12 cellular contexts compared by ENCODE assay signal in the genomic region with DNA sequence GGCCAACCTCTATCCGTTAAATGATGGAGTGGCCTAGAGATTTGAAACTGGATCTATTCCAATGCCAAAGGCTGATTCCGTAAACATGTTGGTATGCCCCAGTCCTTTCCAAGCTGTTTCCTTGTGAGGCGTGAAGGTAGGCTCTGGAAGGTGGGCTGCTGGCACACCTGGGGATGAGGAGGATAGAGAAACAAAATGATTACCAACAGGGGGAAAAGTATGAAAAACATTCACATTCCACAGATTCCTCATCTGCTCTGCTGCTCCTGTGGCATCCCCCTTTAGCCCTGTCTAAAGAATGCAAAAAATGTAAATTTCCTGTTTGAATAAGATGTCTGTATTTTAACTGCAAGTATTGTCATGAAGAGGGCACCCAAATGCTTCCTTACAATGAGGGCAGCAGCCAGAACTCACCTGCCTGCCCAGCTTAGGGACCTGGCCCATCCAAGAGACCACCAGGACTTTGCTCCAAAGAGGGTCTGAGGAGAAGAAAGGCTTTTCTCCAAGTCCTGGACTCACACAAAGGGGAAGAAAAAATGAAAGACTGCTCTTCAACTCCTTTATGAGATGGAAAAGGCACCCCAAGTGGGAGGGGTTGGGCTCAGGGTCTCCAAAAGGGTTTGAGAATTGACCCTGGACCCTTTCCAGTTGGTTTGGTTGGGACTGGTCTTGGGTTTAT.
DNase-seq lines count a peak whose midpoint lies in the region; ATAC-seq, FAIRE-seq and TF ChIP-seq lines count a peak whose summit lies in the region.
"Had no signal": no experiment of that assay in that cellular context is flagged by ENCODE, and none has a peak within 500 bp of the region (broad histone marks: within the 10 kb centered on the region; RNA-seq: fewer than 3 reads in every experiment).

No MANE protein-coding gene starts in this region.

- 0 out of 2 replicates have a peak, but pooled peaks cover 2% of the 10 kb centered on the region for H3K23me2 ChIP-seq in H1 (ENCODE audit: low read depth, low read length)

- H2AFZ ChIP-seq in IMR-90 (replicated peaks; ENCODE audit: low read length, poor library complexity) (peak overlapping the region; percentile 84), H1 (ENCODE audit: low read length) (no peak overlapping the region)

- peak overlapping the region; percentile 98; the same call in 1 of the 2 replicates for H2BK12ac ChIP-seq in H1 (ENCODE audit: low read depth, low read length)

- peak overlapping the region; percentile 70 for H3K56ac ChIP-seq in IMR-90 (ENCODE audit: extremely low read depth, insufficient read depth, low read length)
- H3K56ac ChIP-seq in H1 (replicated peaks; ENCODE audit: insufficient read length, low read depth, low read length), result no peak overlapping the region
- H3K56ac ChIP-seq in mesendoderm (ENCODE audit: low read length), result no peak overlapping the region

- no peaks in the 10 kb centered on the region for H3K79me1 ChIP-seq in IMR-90 (ENCODE audit: low read depth in 1 of 2, low read length in 2 of 2)
- peaks cover 2% of the 10 kb centered on the region; the same call in 1 of the 2 replicates for H3K79me1 ChIP-seq in H1 (ENCODE audit: low read depth, low read length)
- H3K79me1 ChIP-seq in mesendoderm (ENCODE audit: low read length), result no peaks in the 10 kb centered on the region

- H3K4me1 ChIP-seq in IMR-90 (ENCODE audit: control insufficient read depth, insufficient read depth, low read length) (peaks cover 27% of the 10 kb centered on the region), H1 (replicated peaks in 1 of 4; ENCODE audit: control insufficient read depth in 3 of 4, insufficient read depth in 4 of 4, low read length in 3 of 4) (peaks cover 19 to 37% (median 35%) of the 10 kb centered on the region in 4 experiments), mesendoderm (ENCODE audit: control insufficient read depth, low read depth, low read length) (peaks cover 28% of the 10 kb centered on the region)

- peak overlapping the region; percentile 73 for H2BK5ac ChIP-seq in IMR-90 (ENCODE audit: low read depth, low read length, poor library complexity, severe bottlenecking)
- peak overlapping the region; percentile 91; the same call in 1 of the 2 replicates for H2BK5ac ChIP-seq in H1 (ENCODE audit: low read depth, low read length)
- H2BK5ac ChIP-seq in mesendoderm (ENCODE audit: low read length), result peak overlapping the region; percentile 68

- H2BK15ac ChIP-seq in IMR-90 (ENCODE audit: low read depth, low read length) (peak overlapping the region; percentile 96; the same call in 2 of the 3 replicates), H1 (ENCODE audit: low read length) (no peak overlapping the region), mesendoderm (replicated peaks; ENCODE audit: low read depth) (peak overlapping the region; percentile 23)

- in situ Hi-C loops in IMR-90 (cut with MboI; ENCODE audit: low sequenced_read_pairs) (no loop called here), GM13976 (cut with MboI; ENCODE audit: low sequenced_read_pairs, unreplicated experiment) (no loop called here)

- H4K8ac ChIP-seq in IMR-90 (ENCODE audit: low read depth in 2 of 2, low read length in 2 of 2), result peak overlapping the region; percentile 78 to 96
- H4K8ac ChIP-seq in H1 (ENCODE audit: extremely low read depth, insufficient read depth, low read length), result peak overlapping the region; percentile 82; the same call in 1 of the 2 replicates
- no peak overlapping the region for H4K8ac ChIP-seq in mesendoderm (ENCODE audit: low read depth, low read length)

- H3K27me3 ChIP-seq in IMR-90 (ENCODE audit: control insufficient read depth, insufficient read depth, low read length) (no peaks in the 10 kb centered on the region), H1 (replicated peaks in 1 of 4; ENCODE audit: control insufficient read depth in 3 of 4, extremely low read depth in 1 of 4, insufficient read depth in 3 of 4, low read length in 3 of 4) (no peaks in the 10 kb centered on the region), mesendoderm (ENCODE audit: insufficient read depth, low read length, poor library complexity) (no peaks in the 10 kb centered on the region)
- H3K27me3 ChIP-seq: MG63, right atrium auricular region had no signal

- peak overlapping the region; percentile 94 for H2AK9ac ChIP-seq in IMR-90 (replicated peaks; ENCODE audit: low read depth, low read length, poor library complexity)

- H3K4ac ChIP-seq in IMR-90 (ENCODE audit: low read depth, low read length) (peak overlapping the region; percentile 96), H1 (replicated peaks; ENCODE audit: insufficient read length, low read depth, low read length) (no peak overlapping the region), mesendoderm (ENCODE audit: low read depth, low read length) (peak overlapping the region; percentile 93)

- POLR2A ChIA-PET in IMR-90 (lab: Charles Lee; ENCODE audit: unreplicated experiment) (no interaction called here), H1 (lab: Charles Lee; ENCODE audit: partially characterized antibody) (interaction anchor here (0.6 to 2.7 kb wide), 23 partner anchors 10 to 662 kb away, joined by 3 to 108 read pairs (median 4); a partner anchor contains a TSS)

- H2BK20ac ChIP-seq in IMR-90 (ENCODE audit: low read depth, low read length) (peak overlapping the region; percentile 97), H1 (ENCODE audit: low read length) (peak overlapping the region; percentile 99; the same call in 1 of the 2 replicates)

- no peak for TF ChIP-seq CTCF in IMR-90 (conservative IDR thresholded peaks at IDR 0.05; ENCODE audit: low read depth, low read length)
- 0 out of 4 replicates have a peak, but pooled peaks of 1 of the 3 experiments have one; percentile 1 for TF ChIP-seq CTCF in H1 (IDR thresholded peaks at IDR 0.05; ENCODE audit: control extremely low read depth in 1 of 3, insufficient read depth in 1 of 3, low read depth in 1 of 3, low read length in 3 of 3)
- no peak for TF ChIP-seq CTCF in GM13976 (IDR thresholded peaks at IDR 0.05; ENCODE audit: borderline replicate concordance, control extremely low read depth, extremely low read depth, insufficient read depth, missing control alignments)

- H4K5ac ChIP-seq in IMR-90 (ENCODE audit: low read depth, low read length) (peak overlapping the region; percentile 33), H1 (ENCODE audit: insufficient read length, low read depth, low read length) (no peak overlapping the region), mesendoderm (ENCODE audit: low read length) (no peak overlapping the region)

- H3K14ac ChIP-seq in IMR-90 (replicated peaks; ENCODE audit: low read depth, low read length), result peak overlapping the region; percentile 84
- no peak overlapping the region for H3K14ac ChIP-seq in H1 (ENCODE audit: insufficient read length)

- peak overlapping the region; percentile 92 for H2AK5ac ChIP-seq in IMR-90 (ENCODE audit: low read depth, low read length)
- H2AK5ac ChIP-seq in H1 (ENCODE audit: low read depth, low read length), result peak overlapping the region; percentile 99; the same call in 1 of the 2 replicates
- no peak overlapping the region for H2AK5ac ChIP-seq in mesendoderm (ENCODE audit: low read length)

- TF ChIP-seq POLR2A in IMR-90 (IDR thresholded peaks at IDR 0.05; ENCODE audit: low read depth, low read length), result no peak
- peak in 1 of 2 experiments; percentile 8; a peak in 1 of 3 replicates for TF ChIP-seq POLR2A in H1 (IDR thresholded peaks at IDR 0.05; ENCODE audit: control extremely low read depth in 1 of 2, low read depth in 2 of 2, low read length in 2 of 2)

- no peaks in the 10 kb centered on the region for H4K20me1 ChIP-seq in IMR-90 (ENCODE audit: insufficient read depth, low read length)
- no peaks in the 10 kb centered on the region for H4K20me1 ChIP-seq in H1 (replicated peaks in 1 of 2; ENCODE audit: control insufficient read depth in 1 of 2, insufficient read depth in 2 of 2, low read length in 2 of 2)

- peak; percentile 60 for DNase-seq in A172 (ENCODE audit: low spot score)
- no peak for DNase-seq in IMR-90
- peak; percentile 76 to 87 for DNase-seq in H1 (ENCODE audit: low read depth in 1 of 2, low spot score in 2 of 2)
- peak; percentile 93 for DNase-seq in mesendoderm
- no peak for DNase-seq in sciatic nerve (ENCODE audit: low spot score)
- no peak for DNase-seq in activated naive CD4-positive, alpha-beta T cell treated with anti-CD3 and anti-CD28 coated beads, Interleukin-2, amount 50 U/mL, for 16 hours
- DNase-seq in LoVo (ENCODE audit: low spot score), result no peak
- DNase-seq in GM13976 (ENCODE audit: low spot score), result no peak
- DNase-seq: MG63, NCI-H748 treated with DMSO at 0.1 percent for 48 hours, T1000 had no signal

- TF ChIP-seq RAD21 in IMR-90 (IDR thresholded peaks at IDR 0.05; ENCODE audit: low read length) (no peak), H1 (IDR thresholded peaks at IDR 0.05 in 1 of 2, conservative IDR thresholded peaks at IDR 0.05 in 1 of 2; ENCODE audit: low read depth in 2 of 2, low read length in 2 of 2) (no peak)

- 40% methylated on average over 1 of the region's 3 CpGs; no CpG with 5 or more reads in 1 of the 2 experiments for WGBS in IMR-90 (ENCODE audit: extremely low coverage in 2 of 2, insufficient read length in 1 of 2), 2 experiments
- 18% methylated on average over 3 of the region's 3 CpGs; no CpG with 5 or more reads in 1 of the 2 experiments for WGBS in H1 (ENCODE audit: extremely low coverage in 1 of 2, insufficient coverage in 1 of 2, insufficient read length in 1 of 2, insufficient replicate concordance in 2 of 2, low coverage in 1 of 2, low lambda C conversion rate in 2 of 2, missing lambda C conversion rate in 1 of 2), 2 experiments
- WGBS in mesendoderm (ENCODE audit: extremely low coverage, insufficient coverage, low lambda C conversion rate), result no CpG with 5 or more reads among the region's 3 CpGs

- H3K36me3 ChIP-seq in IMR-90 (ENCODE audit: control insufficient read depth, insufficient read depth, low read length) (no peaks in the 10 kb centered on the region), H1 (ENCODE audit: control insufficient read depth in 2 of 4, insufficient read depth in 4 of 4, low read length in 3 of 4) (peaks cover 0 to 3% (median 1%) of the 10 kb centered on the region in 4 experiments; a peak in 2 of 8 replicates), mesendoderm (ENCODE audit: control insufficient read depth, insufficient read depth, low read length) (no peaks in the 10 kb centered on the region)
- H3K36me3 ChIP-seq: MG63, right atrium auricular region had no signal

- intact Hi-C loops in IMR-90 (cut with micrococcal nuclease) (no loop called here), sciatic nerve (cut with DNase I) (no loop called here)

- peak; percentile 96 for FAIRE-seq in H1 (lab: Jason Lieb, UNC)

- TF ChIP-seq EP300 in H1 (IDR thresholded peaks at IDR 0.05; ENCODE audit: borderline replicate concordance in 1 of 2, low read depth in 2 of 2, low read length in 2 of 2), result peak in 1 of 2 experiments; percentile 71; a peak in 1 of 3 replicates

- peaks cover 23% of the 10 kb centered on the region for H3K9me1 ChIP-seq in IMR-90 (ENCODE audit: insufficient read depth, low read length)

- H3K9me3 ChIP-seq in IMR-90 (ENCODE audit: control insufficient read depth, insufficient read depth, low read length) (no peaks in the 10 kb centered on the region), H1 (ENCODE audit: insufficient read depth in 2 of 2, low read depth in 1 of 2, low read length in 1 of 2) (no peaks in the 10 kb centered on the region)
- H3K9me3 ChIP-seq: MG63, right atrium auricular region had no signal

- H3K18ac ChIP-seq in IMR-90 (ENCODE audit: low read depth, low read length), result peak overlapping the region; percentile 16
- H3K18ac ChIP-seq in H1 (ENCODE audit: extremely low read depth, low read length), result peak overlapping the region; percentile 63
- H3K18ac ChIP-seq in mesendoderm (ENCODE audit: low read length), result peak overlapping the region; percentile 99

- no TSS peak for BruUV-seq in IMR-90 (replicated peaks; lab: Mats Ljungman, UMichigan)

- H3K4me2 ChIP-seq in IMR-90 (ENCODE audit: low read depth, low read length), result peak overlapping the region; percentile 67
- peak overlapping the region; percentile 40 to 52 for H3K4me2 ChIP-seq in H1 (ENCODE audit: insufficient read depth in 1 of 2, low read depth in 2 of 2, low read length in 2 of 2)
- no peak overlapping the region for H3K4me2 ChIP-seq in mesendoderm (ENCODE audit: low read length)

- no peak overlapping the region for H3K4me3 ChIP-seq in IMR-90 (ENCODE audit: insufficient read depth, low read depth, low read length)
- peak overlapping the region in 1 of 4 experiments; percentile 32; a peak in 2 of 8 replicates for H3K4me3 ChIP-seq in H1 (ENCODE audit: extremely low read depth in 1 of 4, insufficient read depth in 2 of 4, low read depth in 3 of 4, low read length in 4 of 4)
- H3K4me3 ChIP-seq in mesendoderm (ENCODE audit: low read length), result no peak overlapping the region
- H3K4me3 ChIP-seq: MG63, right atrium auricular region had no signal

- CTCF ChIA-PET in IMR-90 (lab: Yijun Ruan, JAX) (no interaction called here), H1 (lab: Charles Lee; ENCODE audit: partially characterized antibody) (interaction anchor here (0.8 to 2.5 kb wide), 10 partner anchors 8 to 228 kb away, joined by 3 to 11 read pairs (median 4); no protein-coding TSS in a partner anchor)

- H2BK120ac ChIP-seq in IMR-90 (ENCODE audit: low read depth, low read length), result peak overlapping the region; percentile 98
- no peak overlapping the region for H2BK120ac ChIP-seq in H1 (replicated peaks; ENCODE audit: low read depth, low read length)
- peak overlapping the region; percentile 94 for H2BK120ac ChIP-seq in mesendoderm (ENCODE audit: low read depth, low read length)

- H3K79me2 ChIP-seq in H1 (ENCODE audit: control insufficient read depth in 1 of 2, insufficient read depth in 2 of 2, low read length in 2 of 2) (peaks cover 0 to 7% of the 10 kb centered on the region in 2 experiments; a peak in 2 of 4 replicates), mesendoderm (ENCODE audit: control insufficient read depth, insufficient read depth, low read length) (no peaks in the 10 kb centered on the region)

- ATAC-seq in IMR-90 (ENCODE audit: low read depth) (peak; percentile 84), sciatic nerve (no peak)

- peak overlapping the region; percentile 60 for H3K27ac ChIP-seq in IMR-90 (ENCODE audit: insufficient read depth, low read length)
- peak overlapping the region; percentile 27; the same call in 1 of the 2 replicates for H3K27ac ChIP-seq in H1 (ENCODE audit: low read depth, low read length)
- H3K27ac ChIP-seq in mesendoderm (ENCODE audit: low read depth, low read length), result peak overlapping the region; percentile 90

- dilution Hi-C loops in IMR-90 (cut with HindIII; ENCODE audit: low sequenced_read_pairs, unreplicated experiment), result no loop called here

- H3K23ac ChIP-seq in IMR-90 (ENCODE audit: low read depth, low read length) (peak overlapping the region; percentile 61; the same call in 1 of the 2 replicates), H1 (ENCODE audit: insufficient read length) (no peak overlapping the region), mesendoderm (ENCODE audit: low read length) (no peak overlapping the region)

- peak overlapping the region; percentile 92 for H4K91ac ChIP-seq in IMR-90 (ENCODE audit: insufficient read depth, low read depth, low read length)
- no peak overlapping the region for H4K91ac ChIP-seq in H1 (replicated peaks; ENCODE audit: insufficient read length, low read length)

- no peak overlapping the region for H3K9ac ChIP-seq in IMR-90 (ENCODE audit: low read depth, low read length)
- no peak overlapping the region for H3K9ac ChIP-seq in H1 (replicated peaks in 1 of 4; ENCODE audit: extremely low read depth in 1 of 4, low read depth in 3 of 4, low read length in 3 of 4)
- H3K9ac ChIP-seq in mesendoderm (ENCODE audit: low read length), result no peak overlapping the region

Comparison
In these comparisons a context has a peak if more than half of its experiments do, and no peak if none do; other contexts are left out.
1. DNase-seq: peak in A172 (single experiment), H1 (2 of 2) and mesendoderm (single experiment); none in IMR-90 (single experiment), sciatic nerve (single experiment), activated naive CD4-positive, alpha-beta T cell treated with anti-CD3 and anti-CD28 coated beads, Interleukin-2, amount 50 U/mL, for 16 hours (single experiment), LoVo (single experiment) and GM13976 (single experiment).
2. H3K18ac ChIP-seq: peak in every context shown above with its lines; median percentile 99 in mesendoderm; 63 in H1; 16 in IMR-90.
3. H3K27ac ChIP-seq: peak in every context shown above with its lines; median percentile 90 in mesendoderm; 60 in IMR-90; 27 in H1.
4. Peak in every context shown above with its lines, with median percentiles within 50 percentile points of each other: H2BK5ac ChIP-seq.